ENCODE assay signal across 8 cellular contexts in the genomic region with DNA sequence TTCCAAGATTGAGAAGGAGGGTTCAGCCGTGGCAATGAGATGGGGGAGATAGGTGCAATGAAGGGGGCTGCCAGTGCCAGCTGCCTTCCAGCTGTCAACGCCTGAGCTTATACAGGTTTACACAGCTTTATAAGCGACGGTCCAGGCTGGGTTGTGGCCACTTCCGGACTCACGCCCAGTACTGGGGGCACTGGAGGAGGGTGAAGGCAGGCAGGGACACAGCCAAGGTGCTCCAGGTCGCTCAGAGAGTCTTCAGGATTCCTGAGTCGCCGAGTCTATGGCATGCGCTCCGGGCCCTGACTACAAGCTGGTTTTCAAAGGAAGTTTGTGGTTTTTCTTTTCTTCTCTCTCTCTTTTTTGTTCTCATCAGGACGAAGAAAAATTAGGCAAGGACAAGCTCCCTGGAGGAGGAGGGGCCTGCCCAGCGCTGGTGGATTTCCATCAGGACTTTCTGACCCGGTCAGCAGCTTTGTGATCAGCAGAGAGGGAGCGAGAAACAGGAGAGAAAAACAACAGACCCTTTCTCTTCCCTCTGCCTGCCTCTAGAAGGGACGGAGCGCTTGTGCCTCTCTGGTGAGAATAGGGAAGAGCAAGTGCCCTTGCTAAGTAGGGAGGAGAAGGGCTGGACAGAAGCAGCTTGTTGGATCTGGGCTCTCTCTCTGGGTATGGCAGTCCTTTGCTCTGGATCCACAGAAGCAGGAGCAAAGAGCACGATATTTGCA. TPM values are rescaled to one million over a fixed set of nuclear protein-coding genes. Genes with fewer than 3 reads are reported as not detected.
DNase-seq lines count a peak whose midpoint lies in the region; ATAC-seq and TF ChIP-seq lines count a peak whose summit lies in the region.

MINDY1 (minus strand) TSS at position 572 of the 722 bp plus-strand sequence. CDS start 4,285 bp downstream, outside the sequence.

- no peaks in the 10 kb centered on the region for H3K27me3 Mint-ChIP-seq in dendritic cell treated with granulocyte-macrophage colony-stimulating factor and Interleukin-4, amounts not matched to agents 40 ng/mL and 50 ng/mL, for 4 days

- peak in 9 of 11 experiments; percentile 33 to 63 (median 44) for TF ChIP-seq CTCF in spleen (IDR thresholded peaks at IDR 0.05 in 8 of 11, conservative IDR thresholded peaks at IDR 0.05 in 3 of 11)

- H3K4me3 Mint-ChIP-seq in dendritic cell treated with granulocyte-macrophage colony-stimulating factor and Interleukin-4, amounts not matched to agents 40 ng/mL and 50 ng/mL, for 4 days = peak within 1 kb of the TSS; percentile 98

- H3K4me1 ChIP-seq in GM23248 (ENCODE audit: insufficient read depth) (peaks cover 39% of the 10 kb centered on the region), spleen (peaks cover 44 to 100% (median 88%) of the 10 kb centered on the region in 6 donors)

- peaks cover 44% of the 10 kb centered on the region for H3K79me2 ChIP-seq in GM23248 (ENCODE audit: insufficient read depth)

- no peaks in the 10 kb centered on the region for H3K9me3 Mint-ChIP-seq in dendritic cell treated with granulocyte-macrophage colony-stimulating factor and Interleukin-4, amounts not matched to agents 40 ng/mL and 50 ng/mL, for 4 days

- intact Hi-C loops in dendritic cell treated with granulocyte-macrophage colony-stimulating factor and Interleukin-4, amounts not matched to agents 40 ng/mL and 50 ng/mL, for 4 days (cut with micrococcal nuclease) = no loop called here
- intact Hi-C loops in spleen (cut with DNase I; ENCODE audit: low total_unique reads) = no loop called here

- H3K27ac ChIP-seq in GM23248 (peak within 1 kb of the TSS; percentile 94), spleen (peak within 1 kb of the TSS; percentile 84 to 95 (median 90))

- H3K36me3 Mint-ChIP-seq in dendritic cell treated with granulocyte-macrophage colony-stimulating factor and Interleukin-4, amounts not matched to agents 40 ng/mL and 50 ng/mL, for 4 days (ENCODE audit: low read depth) = peaks cover 18% of the 10 kb centered on the region

- DNase-seq in COLO829 (ENCODE audit: low spot score) = peak; percentile 99
- peak; percentile 93 for DNase-seq in GM23248
- DNase-seq in NCI-H2081 treated with DMSO at 0.1 percent for 48 hours (lab: John Stamatoyannopoulos, UW) = peak; percentile 74
- peak; percentile 41 for DNase-seq in T1000 (lab: John Stamatoyannopoulos, UW)
- peak; percentile 90 for DNase-seq in kidney tubule cell (ENCODE audit: low spot score)
- DNase-seq in spleen = peak; percentile 88

- peaks cover 30% of the 10 kb centered on the region for H3F3A ChIP-seq in GM23248 (ENCODE audit: insufficient read depth)

- peaks cover 85% of the 10 kb centered on the region for H3K4me1 Mint-ChIP-seq in dendritic cell treated with granulocyte-macrophage colony-stimulating factor and Interleukin-4, amounts not matched to agents 40 ng/mL and 50 ng/mL, for 4 days (ENCODE audit: low read depth)

- H4K20me1 ChIP-seq in GM23248 (ENCODE audit: insufficient read depth) = no peaks in the 10 kb centered on the region

- no peaks in the 10 kb centered on the region for H3K27me3 ChIP-seq in GM23248 (replicated peaks; ENCODE audit: insufficient read depth)
- H3K27me3 ChIP-seq in spleen (replicated peaks in 1 of 7) = no peaks in the 10 kb centered on the region

- H3K36me3 ChIP-seq in GM23248 (ENCODE audit: low read depth) (no peaks in the 10 kb centered on the region), spleen (peaks cover 0 to 12% (median 0%) of the 10 kb centered on the region in 6 donors)

- H3K9me3 ChIP-seq in GM23248 (ENCODE audit: low read depth) (no peaks in the 10 kb centered on the region), spleen (no peaks in the 10 kb centered on the region)

- H3K9me2 ChIP-seq in GM23248 (ENCODE audit: insufficient read depth) = no peaks in the 10 kb centered on the region

- in situ Hi-C loops in GM23248 (cut with MboI) = no loop called here

- ATAC-seq in HG02571 (IDR thresholded peaks at IDR 0.05; ENCODE audit: unreplicated experiment) = no peak

- peak in 1 of 3 donors; percentile 67 for TF ChIP-seq POLR2A in spleen (IDR thresholded peaks at IDR 0.05)

- peak within 1 kb of the TSS; percentile 93 for H3K9ac ChIP-seq in GM23248

- WGBS in GM23248 (ENCODE audit: low coverage in 1 of 2, low lambda C conversion rate in 2 of 2, missing lambda C conversion rate in 2 of 2), 2 experiments = 1 to 2% methylated on average over 16 to 18 of the region's 18 CpGs
- WGBS in spleen, 5 donors = 3 to 6% (median 5%) methylated on average over 18 of the region's 18 CpGs

- peak within 1 kb of the TSS; percentile 82 for H3K4me2 ChIP-seq in GM23248 (ENCODE audit: unreplicated experiment)

- H3K4me3 ChIP-seq in GM23248 (peak within 1 kb of the TSS; percentile 89), spleen (peak within 1 kb of the TSS; percentile 53 to 87 (median 61))

- H3K27ac Mint-ChIP-seq in dendritic cell treated with granulocyte-macrophage colony-stimulating factor and Interleukin-4, amounts not matched to agents 40 ng/mL and 50 ng/mL, for 4 days = peak within 1 kb of the TSS; percentile 98

- H2AFZ ChIP-seq in GM23248 = peak within 1 kb of the TSS; percentile 84

RNA-seq across cellular contexts. Expression of gene MINDY1, which starts in this region (rescaled TPM):
- total RNA-seq in GM23248 (2014; rRNA removed; shearing (Covaris generic)) = 7.7 and 9.1 TPM in 2 replicates
- polyA plus RNA-seq in GM23248 (2016; fragmentation: Nextera tagmentation; extraction: Ambion mirVana) = 4.6 and 6.1 TPM in 2 replicates
- total RNA-seq in spleen = 10 to 100 TPM; 23.8 to 51.1 (median 31.4) TPM
- 10 to 100 TPM in 1 of 3 donors, 1 to 10 TPM in 2; 3.3 to 10.4 (median 3.9) TPM for polyA plus RNA-seq in spleen

Comparison
In these comparisons a context has a peak if more than half of its experiments do, and no peak if none do; other contexts are left out.
1. DNase-seq: peak in every context shown above with its lines; median percentile 99 in COLO829; 93 in GM23248; 90 in kidney tubule cell; 88 in spleen; 74 in NCI-H2081 treated with DMSO at 0.1 percent for 48 hours; 41 in T1000.